ENCODE assay signal across 2 cellular contexts in genomic region chr3:171514466-171514865, GRCh38.
A peak's percentile ranks its signal among the peaks of the same experiment; 100 is the strongest.
TF ChIP-seq lines count a peak whose summit lies in the region.

No MANE protein-coding gene starts in this region.

TF ChIP-seq in IMR-90, 13 proteins besides CTCF, POLR2A, EP300 and RAD21:
- TF ChIP-seq NFE2L2 (IDR thresholded peaks at IDR 0.05; ENCODE audit: low read depth, low read length) (no peak), SMC3 (IDR thresholded peaks at IDR 0.05; ENCODE audit: low read depth, low read length) (peak; percentile 30; the same call in 1 of the 2 replicates)

TF ChIP-seq in K562, 482 proteins besides CTCF, POLR2A, EP300 and RAD21:
- no peak for TF ChIP-seq ARID3B (CRISPR knock-in tag; IDR thresholded peaks at IDR 0.05; ENCODE audit: borderline replicate concordance)
- no peak for TF ChIP-seq HNRNPLL (IDR thresholded peaks at IDR 0.05; ENCODE audit: low read depth, low read length, poor library complexity, severe bottlenecking)
- TF ChIP-seq SIX5 (IDR thresholded peaks at IDR 0.05; ENCODE audit: borderline replicate concordance in 1 of 2, insufficient read depth in 1 of 2, low read depth in 1 of 2, low read length in 2 of 2): no peak
- no peak for TF ChIP-seq POLR2H (tag; IDR thresholded peaks at IDR 0.05; ENCODE audit: low read depth)
- TF ChIP-seq PRMT5 (CRISPR knock-in tag; IDR thresholded peaks at IDR 0.05): no peak
- no peak for TF ChIP-seq IRF2 (CRISPR knock-in tag; IDR thresholded peaks at IDR 0.05)
- TF ChIP-seq SREBF1 (IDR thresholded peaks at IDR 0.05; ENCODE audit: borderline replicate concordance, low read depth, low read length): no peak
- TF ChIP-seq ZNF766 (CRISPR knock-in tag; conservative IDR thresholded peaks at IDR 0.05): no peak
- no peak for TF ChIP-seq BCLAF1 (IDR thresholded peaks at IDR 0.05; ENCODE audit: borderline replicate concordance in 1 of 2, control insufficient read depth in 1 of 2, low read depth in 2 of 2, low read length in 1 of 2)
- TF ChIP-seq ZNF507 (tag; conservative IDR thresholded peaks at IDR 0.05): no peak
- no peak for TF ChIP-seq TOE1 (IDR thresholded peaks at IDR 0.05; ENCODE audit: borderline replicate concordance)
- TF ChIP-seq TOE1 (CRISPR knock-in tag; IDR thresholded peaks at IDR 0.05; ENCODE audit: borderline replicate concordance, low read depth): no peak
- TF ChIP-seq USF1 (CRISPR knock-in tag; IDR thresholded peaks at IDR 0.05): no peak
- TF ChIP-seq DDX20 (tag; IDR thresholded peaks at IDR 0.05; ENCODE audit: low read depth): no peak
- 0 out of 2 replicates have a peak, but pooled peaks have one; percentile 38 for TF ChIP-seq SMARCA5 (IDR thresholded peaks at IDR 0.05)
- no peak for TF ChIP-seq SRF (CRISPR knock-in tag; IDR thresholded peaks at IDR 0.05)
- TF ChIP-seq NCOA6 (IDR thresholded peaks at IDR 0.05): no peak
- TF ChIP-seq ZNF146 (CRISPR knock-in tag; IDR thresholded peaks at IDR 0.05; ENCODE audit: unreplicated experiment): peak; percentile 74
- no peak for TF ChIP-seq ZBTB5 (IDR thresholded peaks at IDR 0.05)
- TF ChIP-seq PTBP1 (IDR thresholded peaks at IDR 0.05; ENCODE audit: low read depth, low read length): no peak
- no peak for TF ChIP-seq ILK (tag; IDR thresholded peaks at IDR 0.05; ENCODE audit: borderline replicate concordance, low read depth)
- TF ChIP-seq KLF10 (CRISPR knock-in tag; IDR thresholded peaks at IDR 0.05): no peak
- 0 out of 2 replicates have a peak, but pooled peaks have one; percentile 22 for TF ChIP-seq SMC3 (conservative IDR thresholded peaks at IDR 0.05; ENCODE audit: insufficient read depth, low read depth, low read length)
- TF ChIP-seq TRIM28 (IDR thresholded peaks at IDR 0.05): no peak
- TF ChIP-seq ZNF79 (CRISPR knock-in tag; IDR thresholded peaks at IDR 0.05; ENCODE audit: low read depth): no peak
